Comparison of ENCODE assay signal across 13 cellular contexts in genomic region chr21:38244407-38244787, GRCh38. TPM values are rescaled to one million over a fixed set of nuclear protein-coding genes. Genes with fewer than 3 reads are reported as not detected.
DNase-seq lines count a peak whose midpoint lies in the region; ATAC-seq, FAIRE-seq and TF ChIP-seq lines count a peak whose summit lies in the region.
"Had no signal": no experiment of that assay in that cellular context is flagged by ENCODE, and none has a peak within 500 bp of the region (broad histone marks: within the 10 kb centered on the region; RNA-seq: fewer than 3 reads in every experiment).

No MANE protein-coding gene starts in this region.

- H2AFZ ChIP-seq in osteoblast (ENCODE audit: low read length): no peak overlapping the region

- H3K27ac ChIP-seq in osteoblast (ENCODE audit: low read depth, low read length): peak overlapping the region; percentile 92
- H3K27ac ChIP-seq: 22Rv1, gastrocnemius medialis had no signal

- no peaks in the 10 kb centered on the region for H4K20me1 ChIP-seq in osteoblast (ENCODE audit: insufficient read depth, low read length)

- H3K79me2 ChIP-seq in osteoblast (ENCODE audit: insufficient read depth, low read length): no peaks in the 10 kb centered on the region

- H3K9me3 Mint-ChIP-seq in activated naive CD8-positive, alpha-beta T cell treated with anti-CD3 and anti-CD28 coated beads for 36 hours: peaks cover 3% of the 10 kb centered on the region
- H3K9me3 Mint-ChIP-seq in stimulated activated effector memory CD8-positive, alpha-beta T cell treated with anti-CD3 and anti-CD28 coated beads, Interleukin-12 subunit alpha, Interleukin-12 subunit beta, amount 100 ng/mL, for 72 hours: peaks cover 6% of the 10 kb centered on the region

- H3K4me1 Mint-ChIP-seq in activated naive CD8-positive, alpha-beta T cell treated with anti-CD3 and anti-CD28 coated beads for 36 hours: peaks cover 35% of the 10 kb centered on the region
- H3K4me1 Mint-ChIP-seq in stimulated activated effector memory CD8-positive, alpha-beta T cell treated with anti-CD3 and anti-CD28 coated beads, Interleukin-12 subunit alpha, Interleukin-12 subunit beta, amount 100 ng/mL, for 72 hours: peaks cover 16% of the 10 kb centered on the region

- no peaks in the 10 kb centered on the region for H3K9me3 ChIP-seq in osteoblast (ENCODE audit: low read depth, low read length)
- H3K9me3 ChIP-seq: gastrocnemius medialis had no signal

- peak overlapping the region; percentile 42 for H3K4me3 Mint-ChIP-seq in activated naive CD8-positive, alpha-beta T cell treated with anti-CD3 and anti-CD28 coated beads for 36 hours
- H3K4me3 Mint-ChIP-seq in stimulated activated effector memory CD8-positive, alpha-beta T cell treated with anti-CD3 and anti-CD28 coated beads, Interleukin-12 subunit alpha, Interleukin-12 subunit beta, amount 100 ng/mL, for 72 hours: no peak overlapping the region

- no peak for TF ChIP-seq CTCF in osteoblast (IDR thresholded peaks at IDR 0.05; ENCODE audit: extremely low read depth, low read depth, low read length)

- FAIRE-seq in HTR-8/SVneo (lab: Jason Lieb, UNC): no peak

- no peaks in the 10 kb centered on the region for H3K36me3 ChIP-seq in osteoblast (ENCODE audit: insufficient read depth, low read length)
- H3K36me3 ChIP-seq: gastrocnemius medialis had no signal

- no peak overlapping the region for H3K4me2 ChIP-seq in osteoblast (ENCODE audit: insufficient read depth, low read length)

- peak; percentile 10 for DNase-seq in NCI-H2029 (lab: John Stamatoyannopoulos, UW)
- DNase-seq in NCI-H2029 treated with DMSO at 0.1 percent for 48 hours (lab: John Stamatoyannopoulos, UW): no peak
- DNase-seq in M059J (ENCODE audit: low read depth): peak; percentile 58
- DNase-seq in activated naive CD8-positive, alpha-beta T cell treated with anti-CD3 and anti-CD28 coated beads for 36 hours: no peak
- DNase-seq in osteoblast (ENCODE audit: insufficient read length, low spot score, missing footprints): no peak
- no peak for DNase-seq in stimulated activated effector memory CD8-positive, alpha-beta T cell treated with anti-CD3 and anti-CD28 coated beads, Interleukin-12 subunit alpha, Interleukin-12 subunit beta, amount 100 ng/mL, for 72 hours (ENCODE audit: low spot score in 2 of 2)
- no peak for DNase-seq in COLO829 (ENCODE audit: low spot score)
- DNase-seq in HTR-8/SVneo (ENCODE audit: insufficient read length, low spot score): no peak
- DNase-seq: anterior cingulate cortex, gastrocnemius medialis had no signal

- peaks cover 3% of the 10 kb centered on the region for H3K36me3 Mint-ChIP-seq in activated naive CD8-positive, alpha-beta T cell treated with anti-CD3 and anti-CD28 coated beads for 36 hours
- H3K36me3 Mint-ChIP-seq in stimulated activated effector memory CD8-positive, alpha-beta T cell treated with anti-CD3 and anti-CD28 coated beads, Interleukin-12 subunit alpha, Interleukin-12 subunit beta, amount 100 ng/mL, for 72 hours: no peaks in the 10 kb centered on the region

- peaks cover 35% of the 10 kb centered on the region for H3K4me1 ChIP-seq in osteoblast (ENCODE audit: insufficient read depth, low read length)
- H3K4me1 ChIP-seq: gastrocnemius medialis had no signal

- H3K27ac Mint-ChIP-seq in activated naive CD8-positive, alpha-beta T cell treated with anti-CD3 and anti-CD28 coated beads for 36 hours: peak overlapping the region; percentile 91
- no peak overlapping the region for H3K27ac Mint-ChIP-seq in stimulated activated effector memory CD8-positive, alpha-beta T cell treated with anti-CD3 and anti-CD28 coated beads, Interleukin-12 subunit alpha, Interleukin-12 subunit beta, amount 100 ng/mL, for 72 hours

- no peak for ATAC-seq in stimulated activated effector memory CD8-positive, alpha-beta T cell treated with anti-CD3 and anti-CD28 coated beads, Interleukin-12 subunit alpha, Interleukin-12 subunit beta, amount 100 ng/mL, for 72 hours
- ATAC-seq: gastrocnemius medialis, sciatic nerve had no signal

- H3K4me3 ChIP-seq in osteoblast (ENCODE audit: insufficient read depth, low read length): no peak overlapping the region
- H3K4me3 ChIP-seq: gastrocnemius medialis had no signal

- peaks cover 18% of the 10 kb centered on the region for H3K27me3 Mint-ChIP-seq in activated naive CD8-positive, alpha-beta T cell treated with anti-CD3 and anti-CD28 coated beads for 36 hours

- no peaks in the 10 kb centered on the region for H3K27me3 ChIP-seq in osteoblast (ENCODE audit: insufficient read depth, low read length)
- H3K27me3 ChIP-seq: gastrocnemius medialis had no signal

RNA-seq across cellular contexts. Expression of gene KCNJ15, which starts 12.4 kb away (rescaled TPM):
- total RNA-seq in M059J (2014; rRNA removed; shearing (Covaris generic)): 0.22 and 1.5 TPM in 2 replicates
- 1 to 10 TPM in 1 of 2 experiments, under 1 TPM in 1; 0.36 to 1.1 TPM for total RNA-seq in activated naive CD8-positive, alpha-beta T cell treated with anti-CD3 and anti-CD28 coated beads for 36 hours
- 10.0 and 10.1 TPM in 2 replicates for total RNA-seq in osteoblast
- total RNA-seq: temporal lobe had no signal

Comparison
In these comparisons a context has a peak if more than half of its experiments do, and no peak if none do; other contexts are left out.
1. DNase-seq: peak in NCI-H2029 (single experiment) and M059J (single experiment); none in NCI-H2029 treated with DMSO at 0.1 percent for 48 hours (single experiment), activated naive CD8-positive, alpha-beta T cell treated with anti-CD3 and anti-CD28 coated beads for 36 hours (single experiment), osteoblast (single experiment), stimulated activated effector memory CD8-positive, alpha-beta T cell treated with anti-CD3 and anti-CD28 coated beads, Interleukin-12 subunit alpha, Interleukin-12 subunit beta, amount 100 ng/mL, for 72 hours (0 of 2), COLO829 (single experiment) and HTR-8/SVneo (single experiment).